Comparison of ENCODE assay signal across 8 cellular contexts in genomic region chr16:68328151-68328859, GRCh38. TPM values are rescaled to one million over a fixed set of nuclear protein-coding genes. Genes with fewer than 3 reads are reported as not detected.
A peak's percentile ranks its signal among the peaks of the same experiment; 100 is the strongest.
DNase-seq lines count a peak whose midpoint lies in the region; ATAC-seq and TF ChIP-seq lines count a peak whose summit lies in the region.

No MANE protein-coding gene starts in this region.

- CTCF ChIA-PET in HEK293T (lab: Yijun Ruan, JAX): interaction anchor here (1.3 to 3.5 kb wide), 4 partner anchors 56 to 73 kb away, joined by 3 to 28 read pairs (median 10); partner anchors contain the start of gene SLC7A6

- H3K4me3 ChIP-seq in retinal pigment epithelial cell (ENCODE audit: low read length): no peak overlapping the region

- POLR2A ChIA-PET in HEK293T (lab: Yijun Ruan, JAX): interaction anchor here (1.0 to 4.8 kb wide), 4 partner anchors 12 to 65 kb away, joined by 3 to 31 read pairs (median 6); partner anchors contain the start of genes PRMT7, SLC7A6 and SLC7A6OS

- intact Hi-C loops in left ventricle myocardium superior (cut with micrococcal nuclease): loop anchor here (5.0 kb wide), 1 partner anchor 86 kb away; no protein-coding TSS in a partner anchor

- no peak overlapping the region for H3K27ac Mint-ChIP-seq in T-helper 2 cell treated with Interferon-gamma antibody and Interleukin-4, amounts not matched to agents 5 μg/mL and 100 μg/mL, for 36 hours

- H3K27me3 Mint-ChIP-seq in T-helper 2 cell treated with Interferon-gamma antibody and Interleukin-4, amounts not matched to agents 5 μg/mL and 100 μg/mL, for 36 hours (ENCODE audit: low read depth): no peaks in the 10 kb centered on the region

- peaks cover 20% of the 10 kb centered on the region for H3K4me1 Mint-ChIP-seq in T-helper 2 cell treated with Interferon-gamma antibody and Interleukin-4, amounts not matched to agents 5 μg/mL and 100 μg/mL, for 36 hours (ENCODE audit: low read depth)

- peaks cover 42% of the 10 kb centered on the region for H3K36me3 Mint-ChIP-seq in T-helper 2 cell treated with Interferon-gamma antibody and Interleukin-4, amounts not matched to agents 5 μg/mL and 100 μg/mL, for 36 hours (ENCODE audit: low read depth)

- no peak overlapping the region for H3K4me3 Mint-ChIP-seq in T-helper 2 cell treated with Interferon-gamma antibody and Interleukin-4, amounts not matched to agents 5 μg/mL and 100 μg/mL, for 36 hours

- TF ChIP-seq CTCF in retinal pigment epithelial cell (conservative IDR thresholded peaks at IDR 0.05; ENCODE audit: low read depth, low read length): peak; percentile 92

- no peaks in the 10 kb centered on the region for H3K9me3 Mint-ChIP-seq in T-helper 2 cell treated with Interferon-gamma antibody and Interleukin-4, amounts not matched to agents 5 μg/mL and 100 μg/mL, for 36 hours

- DNase-seq in EH (ENCODE audit: low read depth): peak; percentile 83
- DNase-seq in HEK293T (ENCODE audit: extremely low spot score): peak; percentile 90
- DNase-seq in NCI-H1694 (lab: John Stamatoyannopoulos, UW): peak; percentile 75
- DNase-seq in T-helper 2 cell treated with Interferon-gamma antibody and Interleukin-4, amounts not matched to agents 5 μg/mL and 100 μg/mL, for 36 hours (ENCODE audit: low spot score): peak; percentile 73
- peak in 56 of 58 donors; percentile 3 to 86 (median 57) for DNase-seq in anterior cingulate cortex (lab: John Stamatoyannopoulos, UW)
- peak; percentile 78 for DNase-seq in left ventricle myocardium superior
- DNase-seq in retinal pigment epithelial cell (ENCODE audit: low read depth): peak; percentile 100

- peak; percentile 91 for ATAC-seq in left ventricle myocardium superior
- no peak for ATAC-seq in HG02840 (IDR thresholded peaks at IDR 0.05; ENCODE audit: low FRiP score, unreplicated experiment)

TF ChIP-seq in HEK293T, 16 proteins besides CTCF, POLR2A, EP300 and RAD21:
- TF ChIP-seq ZNF384 (IDR thresholded peaks at IDR 0.05) (peak; percentile 79), SP1 (IDR thresholded peaks at IDR 0.05) (no peak), CTBP1 (IDR thresholded peaks at IDR 0.05; ENCODE audit: borderline replicate concordance) (no peak), BHLHE40 (IDR thresholded peaks at IDR 0.05; ENCODE audit: borderline replicate concordance) (no peak), TARDBP (IDR thresholded peaks at IDR 0.05) (no peak)
TF ChIP-seq in HEK293T: peak in this region for 1.

RNA-seq across cellular contexts. Expression of gene PRMT7, which starts 17.5 kb away (rescaled TPM):
- 30.9 TPM for total RNA-seq in left ventricle myocardium superior

RNA-seq across cellular contexts. Expression of gene SLC7A6OS, which starts 17.6 kb away (rescaled TPM):
- 14.2 TPM for total RNA-seq in left ventricle myocardium superior
